ENCODE assay signal across 1 cellular context in genomic region chr20:33410081-33410742, GRCh38.
A peak's percentile ranks its signal among the peaks of the same experiment; 100 is the strongest.
TF ChIP-seq lines count a peak whose summit lies in the region.

No MANE protein-coding gene starts in this region.

TF ChIP-seq in HepG2, 621 proteins besides CTCF, POLR2A, EP300 and RAD21 (continued from another document):
- no peak for TF ChIP-seq YEATS4 (CRISPR knock-in tag; IDR thresholded peaks at IDR 0.05; ENCODE audit: borderline replicate concordance)
- 0 out of 2 replicates have a peak, but pooled peaks have one; percentile 13 for TF ChIP-seq ZNF296 (CRISPR knock-in tag; conservative IDR thresholded peaks at IDR 0.05)
- TF ChIP-seq FOXM1 (CRISPR knock-in tag; IDR thresholded peaks at IDR 0.05), result no peak
- no peak for TF ChIP-seq HOXA7 (CRISPR knock-in tag; IDR thresholded peaks at IDR 0.05)
- no peak for TF ChIP-seq BHLHE40 (IDR thresholded peaks at IDR 0.05; ENCODE audit: low read length)
- no peak for TF ChIP-seq NR2F1 (CRISPR knock-in tag; IDR thresholded peaks at IDR 0.05)
- TF ChIP-seq NR0B2 (CRISPR knock-in tag; IDR thresholded peaks at IDR 0.05), result no peak
- TF ChIP-seq PAWR (CRISPR knock-in tag; IDR thresholded peaks at IDR 0.05; ENCODE audit: borderline replicate concordance), result no peak
- no peak for TF ChIP-seq GATAD2A (CRISPR knock-in tag; IDR thresholded peaks at IDR 0.05)
- TF ChIP-seq AGO2 (optimal IDR thresholded peaks at IDR 0.05; ENCODE audit: low read depth, low read length), result peak; percentile 33
- no peak for TF ChIP-seq ZFP82 (CRISPR knock-in tag; IDR thresholded peaks at IDR 0.05; ENCODE audit: borderline replicate concordance)
- TF ChIP-seq TFDP2 (CRISPR knock-in tag; IDR thresholded peaks at IDR 0.05), result no peak
- no peak for TF ChIP-seq TFDP1 (CRISPR knock-in tag; IDR thresholded peaks at IDR 0.05; ENCODE audit: borderline replicate concordance)
- TF ChIP-seq HNF1A (IDR thresholded peaks at IDR 0.05; ENCODE audit: low read depth), result no peak
- no peak for TF ChIP-seq HNF1A (CRISPR knock-in tag; IDR thresholded peaks at IDR 0.05; ENCODE audit: borderline replicate concordance)
- no peak for TF ChIP-seq ZNF878 (CRISPR knock-in tag; IDR thresholded peaks at IDR 0.05)
- TF ChIP-seq SETDB1 (CRISPR knock-in tag; IDR thresholded peaks at IDR 0.05; ENCODE audit: borderline replicate concordance), result no peak
- peak; percentile 10; the same call in 1 of the 2 replicates for TF ChIP-seq ZNF687 (CRISPR knock-in tag; IDR thresholded peaks at IDR 0.05)
- no peak for TF ChIP-seq MTF2 (CRISPR knock-in tag; IDR thresholded peaks at IDR 0.05; ENCODE audit: borderline replicate concordance)
